20 cellular contexts compared by ENCODE assay signal in genomic region chr1:164466429-164466828, GRCh38.
"Had no signal": no experiment of that assay in that cellular context is flagged by ENCODE, and none has a peak within 500 bp of the region (broad histone marks: within the 10 kb centered on the region; RNA-seq: fewer than 3 reads in every experiment).

No MANE protein-coding gene starts in this region.

- H3K36me3 Mint-ChIP-seq: activated CD4-positive, alpha-beta memory T cell treated with anti-CD3 and anti-CD28 coated beads for 36 hours; activated naive CD4-positive, alpha-beta T cell treated with anti-CD3 and anti-CD28 coated beads, Interleukin-2, amount 50 U/mL, for 72 hours; mesothelial cell of epicardium; natural killer cell treated with Interleukin-12 subunit alpha and Interleukin-12 subunit beta and Interleukin-15 and Interleukin-18, amount 100 ng/mL, for 72 hours; stimulated activated naive B cell treated with anti-CD40 and anti-IgM and Interleukin-4, amounts not matched to agents 10 μg/mL and 1 μg/mL and 100 μg/mL, for 72 hours had no signal

- FAIRE-seq: frontal cortex, TTC549 had no signal

- H3K9ac ChIP-seq: parathyroid adenoma had no signal

- H3K27me3 Mint-ChIP-seq: activated CD4-positive, alpha-beta memory T cell treated with anti-CD3 and anti-CD28 coated beads for 36 hours; effector memory CD8-positive, alpha-beta T cell; stimulated activated naive B cell treated with anti-CD40 and anti-IgM and Interleukin-4, amounts not matched to agents 10 μg/mL and 1 μg/mL and 100 μg/mL, for 72 hours had no signal

- H3K79me2 ChIP-seq: parathyroid adenoma had no signal

- H3K4me1 Mint-ChIP-seq: mesothelial cell of epicardium; stimulated activated naive B cell treated with anti-CD40 and anti-IgM and Interleukin-4, amounts not matched to agents 10 μg/mL and 1 μg/mL and 100 μg/mL, for 72 hours had no signal

- H2AFZ ChIP-seq: parathyroid adenoma had no signal

- H3K36me3 ChIP-seq: adrenal gland, right lobe of liver, upper lobe of right lung had no signal

- H3K4me1 ChIP-seq: adrenal gland, parathyroid adenoma, right lobe of liver, upper lobe of right lung had no signal

- H3K4me3 ChIP-seq: adrenal gland, lung, right lobe of liver, upper lobe of right lung had no signal

- H3K27me3 ChIP-seq: adrenal gland, right lobe of liver, upper lobe of right lung had no signal

- H3K9me3 ChIP-seq: adrenal gland, right lobe of liver, upper lobe of right lung had no signal

- DNase-seq: activated CD4-positive, alpha-beta memory T cell treated with anti-CD3 and anti-CD28 coated beads for 36 hours; activated gamma-delta T cell treated with Interleukin-2 at 50 U/mL for 16 hours; activated T-cell treated with anti-CD3 and anti-CD28 coated beads for 4 hours; adrenal gland; effector memory CD8-positive, alpha-beta T cell; hypothalamus; islet precursor cell; right lobe of liver; stimulated activated CD4-positive, alpha-beta T cell treated with anti-CD3 and anti-CD28 coated beads, Interleukin-4, amount 100 ng/mL, for 4 hours; stimulated activated naive B cell treated with anti-CD40 and anti-IgM and Interleukin-4, amounts not matched to agents 10 μg/mL and 1 μg/mL and 100 μg/mL, for 72 hours; upper lobe of right lung had no signal

- H3K27ac ChIP-seq: adrenal gland, parathyroid adenoma, right lobe of liver, upper lobe of right lung had no signal

- ATAC-seq: activated naive CD4-positive, alpha-beta T cell treated with anti-CD3 and anti-CD28 coated beads, Interleukin-2, amount 50 U/mL, for 72 hours; effector memory CD8-positive, alpha-beta T cell; natural killer cell treated with Interleukin-12 subunit alpha and Interleukin-12 subunit beta and Interleukin-15 and Interleukin-18, amount 100 ng/mL, for 72 hours; right lobe of liver; stimulated activated naive B cell treated with anti-CD40 and anti-IgM and Interleukin-4, amounts not matched to agents 10 μg/mL and 1 μg/mL and 100 μg/mL, for 72 hours; upper lobe of right lung had no signal

- H3K4me3 Mint-ChIP-seq: activated CD4-positive, alpha-beta memory T cell treated with anti-CD3 and anti-CD28 coated beads for 36 hours; activated T-helper 1 cell treated with anti-CD3 and anti-CD28 coated beads, Interleukin-12 subunit alpha, Interleukin-12 subunit beta, Interleukin-2, Interleukin-4 antibody, amounts not matched to agents 30 ng/mL and 10 ng/mL and 1 ng/mL, durations not matched to agents 14 hours and 24 hours and 36 hours; effector memory CD8-positive, alpha-beta T cell; mesothelial cell of epicardium; natural killer cell treated with Interleukin-12 subunit alpha and Interleukin-12 subunit beta and Interleukin-15 and Interleukin-18, amount 100 ng/mL, for 72 hours; stimulated activated naive B cell treated with anti-CD40 and anti-IgM and Interleukin-4, amounts not matched to agents 10 μg/mL and 1 μg/mL and 100 μg/mL, for 72 hours; T-helper 2 cell treated with Interferon-gamma antibody and Interleukin-4, amounts not matched to agents 5 μg/mL and 100 μg/mL, for 36 hours had no signal

- H3K27ac Mint-ChIP-seq: activated CD4-positive, alpha-beta memory T cell treated with anti-CD3 and anti-CD28 coated beads for 36 hours; activated naive CD4-positive, alpha-beta T cell treated with anti-CD3 and anti-CD28 coated beads, Interleukin-2, amount 50 U/mL, for 72 hours; activated T-helper 1 cell treated with anti-CD3 and anti-CD28 coated beads, Interleukin-12 subunit alpha, Interleukin-12 subunit beta, Interleukin-2, Interleukin-4 antibody, amounts not matched to agents 30 ng/mL and 10 ng/mL and 1 ng/mL, durations not matched to agents 14 hours and 24 hours and 36 hours; effector memory CD8-positive, alpha-beta T cell; mesothelial cell of epicardium; natural killer cell treated with Interleukin-12 subunit alpha and Interleukin-12 subunit beta and Interleukin-15 and Interleukin-18, amount 100 ng/mL, for 72 hours; stimulated activated naive B cell treated with anti-CD40 and anti-IgM and Interleukin-4, amounts not matched to agents 10 μg/mL and 1 μg/mL and 100 μg/mL, for 72 hours; T-helper 2 cell treated with Interferon-gamma antibody and Interleukin-4, amounts not matched to agents 5 μg/mL and 100 μg/mL, for 36 hours had no signal
